ENCODE assay signal across 1 cellular context in genomic region chr11:105298630-105299029, GRCh38.
TF ChIP-seq lines count a peak whose summit lies in the region.

No MANE protein-coding gene starts in this region.

TF ChIP-seq in GM23338, 12 proteins besides CTCF, POLR2A, EP300 and RAD21:
- TF ChIP-seq ZNF462 (CRISPR knock-in tag; IDR thresholded peaks at IDR 0.05): no peak
- TF ChIP-seq CREB1 (CRISPR knock-in tag; IDR thresholded peaks at IDR 0.05; ENCODE audit: low read depth): no peak
- TF ChIP-seq ZNF114 (CRISPR knock-in tag; IDR thresholded peaks at IDR 0.05): no peak
- TF ChIP-seq STAT1 (IDR thresholded peaks at IDR 0.05; ENCODE audit: unreplicated experiment): no peak
- no peak for TF ChIP-seq NANOG (IDR thresholded peaks at IDR 0.05; ENCODE audit: borderline replicate concordance)
- no peak for TF ChIP-seq EZH2 (IDR thresholded peaks at IDR 0.05; ENCODE audit: low read depth, unreplicated experiment)
- no peak for TF ChIP-seq EZH2phosphoT487 (IDR thresholded peaks at IDR 0.05; ENCODE audit: unreplicated experiment)
- TF ChIP-seq POLR2AphosphoS5 (IDR thresholded peaks at IDR 0.05; ENCODE audit: low read depth): no peak
- TF ChIP-seq ZNF331 (CRISPR knock-in tag; IDR thresholded peaks at IDR 0.05; ENCODE audit: low read depth): no peak
- TF ChIP-seq REST (IDR thresholded peaks at IDR 0.05; ENCODE audit: unreplicated experiment): no peak
- no peak for TF ChIP-seq ETS1 (IDR thresholded peaks at IDR 0.05)
- no peak for TF ChIP-seq JUNB (IDR thresholded peaks at IDR 0.05; ENCODE audit: unreplicated experiment)
